Comparison of ENCODE assay signal across 14 cellular contexts in genomic region chr9:117682955-117683710, GRCh38. TPM values are rescaled to one million over a fixed set of nuclear protein-coding genes. Genes with fewer than 3 reads are reported as not detected.
A peak's percentile ranks its signal among the peaks of the same experiment; 100 is the strongest.
DNase-seq lines count a peak whose midpoint lies in the region; ATAC-seq lines count a peak whose summit lies in the region.
"Had no signal": no experiment of that assay in that cellular context is flagged by ENCODE, and none has a peak within 500 bp of the region (broad histone marks: within the 10 kb centered on the region; RNA-seq: fewer than 3 reads in every experiment).

No MANE protein-coding gene starts in this region.

- peaks cover 3% of the 10 kb centered on the region in 2 donors for H3K9me3 Mint-ChIP-seq in activated T-cell treated with anti-CD3 and anti-CD28 coated beads, Interleukin-2, amount 50 U/mL, for 72 hours
- H3K9me3 Mint-ChIP-seq in stimulated activated effector memory CD8-positive, alpha-beta T cell treated with anti-CD3 and anti-CD28 coated beads, Interleukin-12 subunit alpha, Interleukin-12 subunit beta, amount 100 ng/mL, for 72 hours: peaks cover 2% of the 10 kb centered on the region

- H3K27me3 Mint-ChIP-seq in activated T-cell treated with anti-CD3 and anti-CD28 coated beads, Interleukin-2, amount 50 U/mL, for 72 hours (ENCODE audit: low read depth): peaks cover 28% of the 10 kb centered on the region

- peak; percentile 77 to 88 for ATAC-seq in activated T-cell treated with anti-CD3 and anti-CD28 coated beads, Interleukin-2, amount 50 U/mL, for 72 hours (replicated peaks in 1 of 2)
- ATAC-seq in HG02763 (IDR thresholded peaks at IDR 0.05; ENCODE audit: unreplicated experiment): peak; percentile 66
- peak; percentile 90 for ATAC-seq in HG03571 (IDR thresholded peaks at IDR 0.05; ENCODE audit: unreplicated experiment)
- peak; percentile 67 for ATAC-seq in stimulated activated effector memory CD8-positive, alpha-beta T cell treated with anti-CD3 and anti-CD28 coated beads, Interleukin-12 subunit alpha, Interleukin-12 subunit beta, amount 100 ng/mL, for 72 hours
- ATAC-seq: Right ventricle myocardium inferior had no signal

- peaks cover 16% of the 10 kb centered on the region for H3K4me1 Mint-ChIP-seq in activated T-cell treated with anti-CD3 and anti-CD28 coated beads, Interleukin-2, amount 50 U/mL, for 72 hours (ENCODE audit: low read depth)
- H3K4me1 Mint-ChIP-seq in stimulated activated effector memory CD8-positive, alpha-beta T cell treated with anti-CD3 and anti-CD28 coated beads, Interleukin-12 subunit alpha, Interleukin-12 subunit beta, amount 100 ng/mL, for 72 hours: no peaks in the 10 kb centered on the region

- DNase-seq in activated T-cell treated with anti-CD3 and anti-CD28 coated beads, Interleukin-2, amount 50 U/mL, for 72 hours: no peak
- DNase-seq in activated T-cell treated with anti-CD3 and anti-CD28 coated beads, Interleukin-2, amount 50 U/mL, for 1 hour: no peak
- no peak for DNase-seq in stimulated activated effector memory CD8-positive, alpha-beta T cell treated with anti-CD3 and anti-CD28 coated beads, Interleukin-12 subunit alpha, Interleukin-12 subunit beta, amount 100 ng/mL, for 72 hours (ENCODE audit: low spot score in 2 of 2)
- no peak for DNase-seq in iPS-NIHi11 (ENCODE audit: low spot score)
- DNase-seq in NCI-H82 treated with DMSO at 0.1 percent for 48 hours (lab: John Stamatoyannopoulos, UW; ENCODE audit: unreplicated experiment): no peak
- no peak for DNase-seq in NK-92 (lab: John Stamatoyannopoulos, UW; ENCODE audit: unreplicated experiment)
- DNase-seq: ACHN, amygdala, NCI-H146, sigmoid colon had no signal

- peaks cover under 1 to 3% of the 10 kb centered on the region in 2 donors for H3K36me3 Mint-ChIP-seq in activated T-cell treated with anti-CD3 and anti-CD28 coated beads, Interleukin-2, amount 50 U/mL, for 72 hours (ENCODE audit: insufficient read depth in 2 of 2)
- no peaks in the 10 kb centered on the region for H3K36me3 Mint-ChIP-seq in stimulated activated effector memory CD8-positive, alpha-beta T cell treated with anti-CD3 and anti-CD28 coated beads, Interleukin-12 subunit alpha, Interleukin-12 subunit beta, amount 100 ng/mL, for 72 hours

- peak overlapping the region in 1 of 2 donors; percentile 42 for H3K4me3 Mint-ChIP-seq in activated T-cell treated with anti-CD3 and anti-CD28 coated beads, Interleukin-2, amount 50 U/mL, for 72 hours
- H3K4me3 Mint-ChIP-seq in stimulated activated effector memory CD8-positive, alpha-beta T cell treated with anti-CD3 and anti-CD28 coated beads, Interleukin-12 subunit alpha, Interleukin-12 subunit beta, amount 100 ng/mL, for 72 hours: no peak overlapping the region
- H3K4me3 Mint-ChIP-seq: memory B cell had no signal

- peak overlapping the region; percentile 44 for H3K27ac Mint-ChIP-seq in activated T-cell treated with anti-CD3 and anti-CD28 coated beads, Interleukin-2, amount 50 U/mL, for 72 hours
- H3K27ac Mint-ChIP-seq in stimulated activated effector memory CD8-positive, alpha-beta T cell treated with anti-CD3 and anti-CD28 coated beads, Interleukin-12 subunit alpha, Interleukin-12 subunit beta, amount 100 ng/mL, for 72 hours: no peak overlapping the region
- H3K27ac Mint-ChIP-seq: memory B cell had no signal

RNA-seq across cellular contexts. Expression of gene TLR4, which starts 21.1 kb away (rescaled TPM):
- under 1 TPM in 1 of 2 donors, not detected in 1; 0.05 TPM for total RNA-seq in activated T-cell treated with anti-CD3 and anti-CD28 coated beads, Interleukin-2, amount 50 U/mL, for 72 hours
